8 cellular contexts compared by ENCODE assay signal in the genomic region with DNA sequence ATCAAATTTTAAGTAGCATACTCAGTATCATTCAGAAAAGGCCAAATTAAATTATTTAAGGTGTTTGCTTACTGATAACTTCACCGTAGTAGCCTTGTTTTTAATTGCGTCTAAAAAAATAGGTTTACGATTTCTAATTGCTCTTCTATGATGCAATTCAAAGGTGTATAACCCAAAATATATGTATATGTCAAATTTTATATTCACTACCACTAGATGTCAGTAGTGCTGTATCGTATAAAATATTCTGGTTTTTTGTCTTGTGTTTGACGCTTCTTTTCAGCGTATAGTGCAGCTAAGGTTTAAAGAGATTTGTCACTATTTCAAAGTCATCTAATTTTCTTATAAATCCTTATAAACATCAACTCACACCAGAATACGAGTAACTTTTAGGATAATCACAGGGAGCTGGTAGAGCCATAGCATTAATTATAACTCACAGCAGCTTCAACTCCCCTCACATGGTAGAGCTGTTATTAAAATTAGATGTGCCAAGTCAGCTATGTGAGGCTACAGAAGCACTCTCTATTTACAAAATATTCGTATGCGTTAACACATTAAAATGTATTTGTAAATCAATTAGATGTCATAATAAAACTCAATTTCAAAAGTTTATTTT. TPM values are rescaled to one million over a fixed set of nuclear protein-coding genes. Genes with fewer than 3 reads are reported as not detected.
A peak's percentile ranks its signal among the peaks of the same experiment; 100 is the strongest.
DNase-seq lines count a peak whose midpoint lies in the region; ATAC-seq and TF ChIP-seq lines count a peak whose summit lies in the region.

No MANE protein-coding gene starts in this region.

- no peak for TF ChIP-seq POLR2A in GM18505 (IDR thresholded peaks at IDR 0.05; ENCODE audit: borderline replicate concordance, extremely low read depth, insufficient read depth, insufficient read length)

- DNase-seq in SIG-M5 treated with dmso at 0.1 percent for 504 hours (lab: John Stamatoyannopoulos, UW; ENCODE audit: unreplicated experiment): peak; percentile 29
- no peak for DNase-seq in SIG-M5 (lab: John Stamatoyannopoulos, UW)
- peak; percentile 57 for DNase-seq in NCI-H146 (lab: John Stamatoyannopoulos, UW)
- DNase-seq in activated B cell treated with CpG ODN at 0.5 μM for 24 hours: no peak
- DNase-seq in iPS-NIHi11 (ENCODE audit: low spot score): peak; percentile 13
- DNase-seq in type B pancreatic cell (ENCODE audit: extremely low spot score, unreplicated experiment): no peak
- no peak for DNase-seq in effector memory CD8-positive, alpha-beta T cell

- H3K4me3 Mint-ChIP-seq in activated B cell treated with CpG ODN at 0.5 μM for 24 hours (no peak overlapping the region), type B pancreatic cell (peak overlapping the region; percentile 95)
- no peak overlapping the region for H3K4me3 Mint-ChIP-seq in effector memory CD8-positive, alpha-beta T cell

- H3K4me1 Mint-ChIP-seq in activated B cell treated with CpG ODN at 0.5 μM for 24 hours: peaks cover 27% of the 10 kb centered on the region
- H3K4me1 Mint-ChIP-seq in type B pancreatic cell (ENCODE audit: unreplicated experiment): peaks cover 51% of the 10 kb centered on the region
- H3K4me1 Mint-ChIP-seq in effector memory CD8-positive, alpha-beta T cell (ENCODE audit: low read depth in 2 of 2): peaks cover 9 to 17% of the 10 kb centered on the region in 2 donors

- H3K9me3 Mint-ChIP-seq in activated B cell treated with CpG ODN at 0.5 μM for 24 hours (no peaks in the 10 kb centered on the region), type B pancreatic cell (no peaks in the 10 kb centered on the region)
- no peaks in the 10 kb centered on the region for H3K9me3 Mint-ChIP-seq in effector memory CD8-positive, alpha-beta T cell

- peak; percentile 53 for TF ChIP-seq CTCF in activated B cell treated with CpG ODN at 0.5 μM for 24 hours (IDR thresholded peaks at IDR 0.05)
- peak; percentile 87 for TF ChIP-seq CTCF in type B pancreatic cell (conservative IDR thresholded peaks at IDR 0.05)

- ATAC-seq in activated B cell treated with CpG ODN at 0.5 μM for 24 hours (ENCODE audit: low read depth): no peak
- no peak for ATAC-seq in GM18505 (IDR thresholded peaks at IDR 0.05; ENCODE audit: unreplicated experiment)
- ATAC-seq in effector memory CD8-positive, alpha-beta T cell (replicated peaks): no peak

- intact Hi-C loops in activated B cell treated with CpG ODN at 0.5 μM for 24 hours (cut with micrococcal nuclease): loop anchor here (1.0 to 10.0 kb wide), 5 partner anchors 217 to 1178 kb away; no protein-coding TSS in a partner anchor

- H3K27ac Mint-ChIP-seq in activated B cell treated with CpG ODN at 0.5 μM for 24 hours (no peak overlapping the region), type B pancreatic cell (peak overlapping the region; percentile 57)
- H3K27ac Mint-ChIP-seq in effector memory CD8-positive, alpha-beta T cell: no peak overlapping the region

- peaks cover 5% of the 10 kb centered on the region for H3K36me3 Mint-ChIP-seq in activated B cell treated with CpG ODN at 0.5 μM for 24 hours (ENCODE audit: low read depth)
- H3K36me3 Mint-ChIP-seq in type B pancreatic cell: peaks cover 31% of the 10 kb centered on the region
- H3K36me3 Mint-ChIP-seq in effector memory CD8-positive, alpha-beta T cell (ENCODE audit: insufficient read depth): peaks cover 11% of the 10 kb centered on the region

- POLR2A ChIA-PET in activated B cell treated with CpG ODN at 0.5 μM for 24 hours (lab: Charles Lee): no interaction called here

- H3K27me3 Mint-ChIP-seq in activated B cell treated with CpG ODN at 0.5 μM for 24 hours (peaks cover 5% of the 10 kb centered on the region), type B pancreatic cell (peaks cover 3% of the 10 kb centered on the region)
- H3K27me3 Mint-ChIP-seq in effector memory CD8-positive, alpha-beta T cell: peaks cover 8 to 9% of the 10 kb centered on the region in 2 donors

- CTCF ChIA-PET in activated B cell treated with CpG ODN at 0.5 μM for 24 hours (lab: Charles Lee): interaction anchor here (0.8 to 4.2 kb wide), 10 partner anchors 11 to 528 kb away, joined by 3 to 28 read pairs (median 5); no protein-coding TSS in a partner anchor

RNA-seq across cellular contexts. Expression of gene PFN2, which starts 3.5 kb away (rescaled TPM):
- 3.4 and 5.4 TPM in 2 replicates for total RNA-seq in activated B cell treated with CpG ODN at 0.5 μM for 24 hours
- 198 and 369 TPM in 2 replicates for total RNA-seq in type B pancreatic cell (ENCODE audit: low replicate concordance)

Comparison
In these comparisons a context has a peak if more than half of its experiments do, and no peak if none do; other contexts are left out.
1. DNase-seq: peak in SIG-M5 treated with dmso at 0.1 percent for 504 hours (single experiment), NCI-H146 (single experiment) and iPS-NIHi11 (single experiment); none in SIG-M5 (single experiment), activated B cell treated with CpG ODN at 0.5 μM for 24 hours (single experiment), type B pancreatic cell (single experiment) and effector memory CD8-positive, alpha-beta T cell (0 of 3).
2. RNA of gene PFN2, which starts 3.5 kb away (total RNA-seq): 198 to 369 TPM in type B pancreatic cell; 3.4 to 5.4 TPM in activated B cell treated with CpG ODN at 0.5 μM for 24 hours; every median in the first group is over 10 times any median in the second.